In the genomic region with DNA sequence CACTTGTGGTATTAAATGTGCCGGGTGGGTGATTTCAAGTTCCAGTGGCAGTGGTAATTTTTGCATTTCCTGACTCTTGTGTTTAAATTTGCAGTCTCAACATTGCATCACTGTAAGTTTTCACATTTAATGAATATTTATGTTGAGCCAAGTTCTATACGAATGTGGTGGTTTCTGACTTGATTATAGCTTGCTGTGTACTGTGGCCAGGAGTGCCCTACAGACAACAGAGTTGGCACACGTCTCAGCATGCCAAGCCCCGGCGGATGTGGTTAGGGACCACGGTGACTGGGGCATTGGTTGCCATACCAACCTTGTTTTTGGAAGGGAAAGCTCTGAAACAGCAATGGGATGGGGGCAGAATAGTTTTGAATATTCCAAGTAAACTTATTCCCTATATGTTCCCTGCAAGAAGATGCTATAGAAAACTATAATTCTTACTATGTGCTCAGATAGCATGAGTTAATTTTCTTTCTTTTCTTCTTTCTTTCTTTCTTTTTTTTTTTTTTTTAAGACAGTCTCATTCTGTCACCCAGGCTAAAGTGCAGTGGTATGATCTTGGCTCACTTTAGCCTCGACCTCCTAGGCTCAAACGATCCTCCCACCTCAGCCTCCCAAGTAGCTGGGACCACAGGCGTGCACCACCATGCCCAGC, we compare ENCODE assay signal across 11 cellular contexts. TPM values are rescaled to one million over a fixed set of nuclear protein-coding genes. Genes with fewer than 3 reads are reported as not detected.
DNase-seq lines count a peak whose midpoint lies in the region; ATAC-seq lines count a peak whose summit lies in the region.
"Had no signal": no experiment of that assay in that cellular context is flagged by ENCODE, and none has a peak within 500 bp of the region (broad histone marks: within the 10 kb centered on the region; RNA-seq: fewer than 3 reads in every experiment).

No MANE protein-coding gene starts in this region.

- peak; percentile 16 for DNase-seq in DMS79 (lab: John Stamatoyannopoulos, UW)
- DNase-seq in M059J (ENCODE audit: low read depth), result peak; percentile 90
- no peak for DNase-seq in activated naive CD4-positive, alpha-beta T cell treated with anti-CD3 and anti-CD28 coated beads, Interleukin-2, amount 50 U/mL, for 72 hours (ENCODE audit: low spot score in 2 of 2)
- DNase-seq in myocyte (ENCODE audit: low read depth), result peak; percentile 68
- DNase-seq in D341Med (ENCODE audit: low spot score), result no peak
- DNase-seq: NCI-H2107, psoas muscle had no signal

- no peaks in the 10 kb centered on the region for H3K9me3 Mint-ChIP-seq in activated naive CD4-positive, alpha-beta T cell treated with anti-CD3 and anti-CD28 coated beads, Interleukin-2, amount 50 U/mL, for 72 hours
- H3K9me3 Mint-ChIP-seq: stimulated activated memory B cell treated with anti-CD40 and anti-IgM and Interleukin-4, amounts not matched to agents 10 μg/mL and 1 μg/mL and 100 μg/mL, for 72 hours had no signal

- no peak overlapping the region for H3K27ac Mint-ChIP-seq in activated naive CD4-positive, alpha-beta T cell treated with anti-CD3 and anti-CD28 coated beads, Interleukin-2, amount 50 U/mL, for 72 hours
- H3K27ac Mint-ChIP-seq: stimulated activated memory B cell treated with anti-CD40 and anti-IgM and Interleukin-4, amounts not matched to agents 10 μg/mL and 1 μg/mL and 100 μg/mL, for 72 hours had no signal

- peak; percentile 48 to 57 for ATAC-seq in activated naive CD4-positive, alpha-beta T cell treated with anti-CD3 and anti-CD28 coated beads, Interleukin-2, amount 50 U/mL, for 72 hours
- no peak for ATAC-seq in GM21447 (IDR thresholded peaks at IDR 0.05; ENCODE audit: unreplicated experiment)
- ATAC-seq in GM18511 (IDR thresholded peaks at IDR 0.05; ENCODE audit: unreplicated experiment), result no peak
- ATAC-seq in GM21367 (IDR thresholded peaks at IDR 0.05; ENCODE audit: unreplicated experiment), result no peak
- ATAC-seq: psoas muscle; stimulated activated memory B cell treated with anti-CD40 and anti-IgM and Interleukin-4, amounts not matched to agents 10 μg/mL and 1 μg/mL and 100 μg/mL, for 72 hours had no signal

- no peaks in the 10 kb centered on the region for H3K36me3 Mint-ChIP-seq in activated naive CD4-positive, alpha-beta T cell treated with anti-CD3 and anti-CD28 coated beads, Interleukin-2, amount 50 U/mL, for 72 hours
- H3K36me3 Mint-ChIP-seq: stimulated activated memory B cell treated with anti-CD40 and anti-IgM and Interleukin-4, amounts not matched to agents 10 μg/mL and 1 μg/mL and 100 μg/mL, for 72 hours had no signal

RNA-seq across cellular contexts. Expression of a gene that starts 16.0 kb away (rescaled TPM):
- total RNA-seq in M059J (2014; rRNA removed; shearing (Covaris generic)), result 2.5 and 5.1 TPM in 2 replicates
- 1 to 10 TPM in 1 of 2 donors, under 1 TPM in 1; 0.66 to 1.7 TPM for total RNA-seq in activated naive CD4-positive, alpha-beta T cell treated with anti-CD3 and anti-CD28 coated beads, Interleukin-2, amount 50 U/mL, for 72 hours
- 12.3 and 13.9 TPM in 2 replicates for total RNA-seq in myocyte
- polyA plus RNA-seq in myocyte (2012), result 3.8 TPM

Comparison
In these comparisons a context has a peak if more than half of its experiments do, and no peak if none do; other contexts are left out.
1. DNase-seq: peak in DMS79 (single experiment), M059J (single experiment) and myocyte (single experiment); none in activated naive CD4-positive, alpha-beta T cell treated with anti-CD3 and anti-CD28 coated beads, Interleukin-2, amount 50 U/mL, for 72 hours (0 of 2) and D341Med (single experiment).
2. ATAC-seq: peak in activated naive CD4-positive, alpha-beta T cell treated with anti-CD3 and anti-CD28 coated beads, Interleukin-2, amount 50 U/mL, for 72 hours (2 of 2); none in GM21447 (single experiment), GM18511 (single experiment) and GM21367 (single experiment).